1 cellular context compared by ENCODE assay signal in the genomic region with DNA sequence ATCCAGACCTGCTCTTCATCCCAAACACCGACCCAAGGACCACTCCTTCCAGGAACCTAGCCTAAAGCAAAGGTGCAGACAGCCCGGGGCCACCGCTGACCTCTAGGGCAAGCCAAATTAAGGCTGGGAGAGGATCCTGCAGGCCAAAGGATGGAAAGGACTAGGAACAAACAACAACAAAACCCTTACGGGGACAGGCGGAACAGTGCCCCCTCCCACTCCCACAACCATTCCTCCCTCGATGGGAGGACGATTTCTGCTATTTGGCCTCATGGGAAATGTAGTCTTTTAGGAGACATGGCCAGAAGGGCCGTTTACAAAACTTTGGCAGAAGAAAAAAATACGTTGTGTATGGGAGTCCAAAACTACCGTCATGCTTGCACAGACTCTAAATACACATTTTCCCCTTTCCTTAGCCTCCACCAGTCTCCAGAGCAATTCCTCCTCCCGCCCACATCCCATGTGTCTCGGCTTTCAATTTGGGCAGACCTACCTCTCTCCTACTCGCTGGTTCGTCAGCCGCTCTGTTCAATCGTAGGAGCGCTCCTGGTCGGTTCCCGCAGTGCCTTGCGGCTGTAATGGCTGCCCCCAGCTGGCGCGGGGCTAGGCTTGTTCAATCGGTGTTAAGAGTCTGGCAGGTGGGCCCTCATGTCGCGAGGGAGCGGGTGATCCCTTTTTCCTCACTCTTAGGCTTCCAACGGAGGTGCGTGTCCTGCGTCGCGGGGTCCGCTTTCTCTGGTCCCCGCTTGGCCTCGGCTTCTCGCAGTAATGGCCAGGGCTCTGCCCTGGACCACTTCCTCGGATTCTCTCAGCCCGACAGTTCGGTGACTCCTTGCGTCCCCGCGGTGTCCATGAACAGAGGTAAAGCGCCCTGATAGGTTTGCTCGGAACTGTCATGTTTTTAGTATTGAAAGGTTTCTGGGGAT.
TF ChIP-seq lines count a peak whose summit lies in the region.

A gene (plus strand): TSS at position 560 of the 926 bp plus-strand sequence. CDS start 19 bp downstream, at position 579.

TF ChIP-seq in GM12878, 131 proteins besides CTCF, POLR2A, EP300 and RAD21 (continued from another document):
- TF ChIP-seq, protein P1, sequence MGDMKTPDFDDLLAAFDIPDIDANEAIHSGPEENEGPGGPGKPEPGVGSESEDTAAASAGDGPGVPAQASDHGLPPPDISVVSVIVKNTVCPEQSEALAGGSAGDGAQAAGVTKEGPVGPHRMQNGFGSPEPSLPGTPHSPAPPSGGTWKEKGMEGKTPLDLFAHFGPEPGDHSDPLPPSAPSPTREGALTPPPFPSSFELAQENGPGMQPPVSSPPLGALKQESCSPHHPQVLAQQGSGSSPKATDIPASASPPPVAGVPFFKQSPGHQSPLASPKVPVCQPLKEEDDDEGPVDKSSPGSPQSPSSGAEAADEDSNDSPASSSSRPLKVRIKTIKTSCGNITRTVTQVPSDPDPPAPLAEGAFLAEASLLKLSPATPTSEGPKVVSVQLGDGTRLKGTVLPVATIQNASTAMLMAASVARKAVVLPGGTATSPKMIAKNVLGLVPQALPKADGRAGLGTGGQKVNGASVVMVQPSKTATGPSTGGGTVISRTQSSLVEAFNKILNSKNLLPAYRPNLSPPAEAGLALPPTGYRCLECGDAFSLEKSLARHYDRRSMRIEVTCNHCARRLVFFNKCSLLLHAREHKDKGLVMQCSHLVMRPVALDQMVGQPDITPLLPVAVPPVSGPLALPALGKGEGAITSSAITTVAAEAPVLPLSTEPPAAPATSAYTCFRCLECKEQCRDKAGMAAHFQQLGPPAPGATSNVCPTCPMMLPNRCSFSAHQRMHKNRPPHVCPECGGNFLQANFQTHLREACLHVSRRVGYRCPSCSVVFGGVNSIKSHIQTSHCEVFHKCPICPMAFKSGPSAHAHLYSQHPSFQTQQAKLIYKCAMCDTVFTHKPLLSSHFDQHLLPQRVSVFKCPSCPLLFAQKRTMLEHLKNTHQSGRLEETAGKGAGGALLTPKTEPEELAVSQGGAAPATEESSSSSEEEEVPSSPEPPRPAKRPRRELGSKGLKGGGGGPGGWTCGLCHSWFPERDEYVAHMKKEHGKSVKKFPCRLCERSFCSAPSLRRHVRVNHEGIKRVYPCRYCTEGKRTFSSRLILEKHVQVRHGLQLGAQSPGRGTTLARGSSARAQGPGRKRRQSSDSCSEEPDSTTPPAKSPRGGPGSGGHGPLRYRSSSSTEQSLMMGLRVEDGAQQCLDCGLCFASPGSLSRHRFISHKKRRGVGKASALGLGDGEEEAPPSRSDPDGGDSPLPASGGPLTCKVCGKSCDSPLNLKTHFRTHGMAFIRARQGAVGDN (IDR thresholded peaks at IDR 0.05) = no peak
- TF ChIP-seq RB1 (IDR thresholded peaks at IDR 0.05; ENCODE audit: borderline replicate concordance) (peak; percentile 90; the same call in 1 of the 2 replicates), CREM (IDR thresholded peaks at IDR 0.05; ENCODE audit: low read depth) (peak; percentile 77), SIX5 (IDR thresholded peaks at IDR 0.05; ENCODE audit: low read depth, low read length, severe bottlenecking) (peak; percentile 75), JUND (IDR thresholded peaks at IDR 0.05; ENCODE audit: low read depth, low read length) (no peak), TARDBP (IDR thresholded peaks at IDR 0.05; ENCODE audit: borderline replicate concordance) (0 out of 2 replicates have a peak, but pooled peaks have one; percentile 52), ZNF622 (IDR thresholded peaks at IDR 0.05) (no peak), MEF2A (IDR thresholded peaks at IDR 0.05; ENCODE audit: insufficient read depth, low read depth, low read length) (peak; percentile 22; the same call in 1 of the 2 replicates), GATAD2B (conservative IDR thresholded peaks at IDR 0.05; ENCODE audit: low read depth) (0 out of 2 replicates have a peak, but pooled peaks have one; percentile 36), ESRRA (IDR thresholded peaks at IDR 0.05; ENCODE audit: low read length) (no peak), TCF3 (IDR thresholded peaks at IDR 0.05; ENCODE audit: borderline replicate concordance, insufficient read depth, low read depth, low read length) (0 out of 2 replicates have a peak, but pooled peaks have one; percentile 57), TAF1 (IDR thresholded peaks at IDR 0.05; ENCODE audit: borderline replicate concordance, low read depth, low read length) (peak; percentile 91), PML (IDR thresholded peaks at IDR 0.05; ENCODE audit: low read length) (peak; percentile 84; the same call in 1 of the 2 replicates), RELA (IDR thresholded peaks at IDR 0.05; ENCODE audit: borderline replicate concordance, partially characterized antibody) (peak; percentile 37), YBX1 (IDR thresholded peaks at IDR 0.05) (no peak), HCFC1 (IDR thresholded peaks at IDR 0.05; ENCODE audit: low read length) (peak; percentile 79), RBBP5 (conservative IDR thresholded peaks at IDR 0.05) (no peak), SP1 (IDR thresholded peaks at IDR 0.05; ENCODE audit: low read depth, low read length) (peak; percentile 83), EED (IDR thresholded peaks at IDR 0.05; ENCODE audit: low read depth) (peak; percentile 20; the same call in 1 of the 2 replicates)
- TF ChIP-seq, protein P2, sequence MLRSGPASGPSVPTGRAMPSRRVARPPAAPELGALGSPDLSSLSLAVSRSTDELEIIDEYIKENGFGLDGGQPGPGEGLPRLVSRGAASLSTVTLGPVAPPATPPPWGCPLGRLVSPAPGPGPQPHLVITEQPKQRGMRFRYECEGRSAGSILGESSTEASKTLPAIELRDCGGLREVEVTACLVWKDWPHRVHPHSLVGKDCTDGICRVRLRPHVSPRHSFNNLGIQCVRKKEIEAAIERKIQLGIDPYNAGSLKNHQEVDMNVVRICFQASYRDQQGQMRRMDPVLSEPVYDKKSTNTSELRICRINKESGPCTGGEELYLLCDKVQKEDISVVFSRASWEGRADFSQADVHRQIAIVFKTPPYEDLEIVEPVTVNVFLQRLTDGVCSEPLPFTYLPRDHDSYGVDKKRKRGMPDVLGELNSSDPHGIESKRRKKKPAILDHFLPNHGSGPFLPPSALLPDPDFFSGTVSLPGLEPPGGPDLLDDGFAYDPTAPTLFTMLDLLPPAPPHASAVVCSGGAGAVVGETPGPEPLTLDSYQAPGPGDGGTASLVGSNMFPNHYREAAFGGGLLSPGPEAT (IDR thresholded peaks at IDR 0.05; ENCODE audit: low read depth) = peak; percentile 100
- TF ChIP-seq, protein P3, sequence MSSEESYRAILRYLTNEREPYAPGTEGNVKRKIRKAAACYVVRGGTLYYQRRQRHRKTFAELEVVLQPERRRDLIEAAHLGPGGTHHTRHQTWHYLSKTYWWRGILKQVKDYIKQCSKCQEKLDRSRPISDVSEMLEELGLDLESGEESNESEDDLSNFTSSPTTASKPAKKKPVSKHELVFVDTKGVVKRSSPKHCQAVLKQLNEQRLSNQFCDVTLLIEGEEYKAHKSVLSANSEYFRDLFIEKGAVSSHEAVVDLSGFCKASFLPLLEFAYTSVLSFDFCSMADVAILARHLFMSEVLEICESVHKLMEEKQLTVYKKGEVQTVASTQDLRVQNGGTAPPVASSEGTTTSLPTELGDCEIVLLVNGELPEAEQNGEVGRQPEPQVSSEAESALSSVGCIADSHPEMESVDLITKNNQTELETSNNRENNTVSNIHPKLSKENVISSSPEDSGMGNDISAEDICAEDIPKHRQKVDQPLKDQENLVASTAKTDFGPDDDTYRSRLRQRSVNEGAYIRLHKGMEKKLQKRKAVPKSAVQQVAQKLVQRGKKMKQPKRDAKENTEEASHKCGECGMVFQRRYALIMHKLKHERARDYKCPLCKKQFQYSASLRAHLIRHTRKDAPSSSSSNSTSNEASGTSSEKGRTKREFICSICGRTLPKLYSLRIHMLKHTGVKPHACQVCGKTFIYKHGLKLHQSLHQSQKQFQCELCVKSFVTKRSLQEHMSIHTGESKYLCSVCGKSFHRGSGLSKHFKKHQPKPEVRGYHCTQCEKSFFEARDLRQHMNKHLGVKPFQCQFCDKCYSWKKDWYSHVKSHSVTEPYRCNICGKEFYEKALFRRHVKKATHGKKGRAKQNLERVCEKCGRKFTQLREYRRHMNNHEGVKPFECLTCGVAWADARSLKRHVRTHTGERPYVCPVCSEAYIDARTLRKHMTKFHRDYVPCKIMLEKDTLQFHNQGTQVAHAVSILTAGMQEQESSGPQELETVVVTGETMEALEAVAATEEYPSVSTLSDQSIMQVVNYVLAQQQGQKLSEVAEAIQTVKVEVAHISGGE (CRISPR knock-in tag; IDR thresholded peaks at IDR 0.05) = no peak
- TF ChIP-seq, protein P4, sequence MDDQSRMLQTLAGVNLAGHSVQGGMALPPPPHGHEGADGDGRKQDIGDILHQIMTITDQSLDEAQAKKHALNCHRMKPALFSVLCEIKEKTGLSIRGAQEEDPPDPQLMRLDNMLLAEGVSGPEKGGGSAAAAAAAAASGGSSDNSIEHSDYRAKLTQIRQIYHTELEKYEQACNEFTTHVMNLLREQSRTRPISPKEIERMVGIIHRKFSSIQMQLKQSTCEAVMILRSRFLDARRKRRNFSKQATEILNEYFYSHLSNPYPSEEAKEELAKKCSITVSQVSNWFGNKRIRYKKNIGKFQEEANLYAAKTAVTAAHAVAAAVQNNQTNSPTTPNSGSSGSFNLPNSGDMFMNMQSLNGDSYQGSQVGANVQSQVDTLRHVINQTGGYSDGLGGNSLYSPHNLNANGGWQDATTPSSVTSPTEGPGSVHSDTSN (IDR thresholded peaks at IDR 0.05; ENCODE audit: insufficient replicate concordance, low read depth, low read length) = peak; percentile 29
- TF ChIP-seq, protein P5, sequence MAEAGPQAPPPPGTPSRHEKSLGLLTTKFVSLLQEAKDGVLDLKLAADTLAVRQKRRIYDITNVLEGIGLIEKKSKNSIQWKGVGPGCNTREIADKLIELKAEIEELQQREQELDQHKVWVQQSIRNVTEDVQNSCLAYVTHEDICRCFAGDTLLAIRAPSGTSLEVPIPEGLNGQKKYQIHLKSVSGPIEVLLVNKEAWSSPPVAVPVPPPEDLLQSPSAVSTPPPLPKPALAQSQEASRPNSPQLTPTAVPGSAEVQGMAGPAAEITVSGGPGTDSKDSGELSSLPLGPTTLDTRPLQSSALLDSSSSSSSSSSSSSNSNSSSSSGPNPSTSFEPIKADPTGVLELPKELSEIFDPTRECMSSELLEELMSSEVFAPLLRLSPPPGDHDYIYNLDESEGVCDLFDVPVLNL (IDR thresholded peaks at IDR 0.05; ENCODE audit: low read depth, low read length) = peak; percentile 41
